2 cellular contexts compared by ENCODE assay signal in the genomic region with DNA sequence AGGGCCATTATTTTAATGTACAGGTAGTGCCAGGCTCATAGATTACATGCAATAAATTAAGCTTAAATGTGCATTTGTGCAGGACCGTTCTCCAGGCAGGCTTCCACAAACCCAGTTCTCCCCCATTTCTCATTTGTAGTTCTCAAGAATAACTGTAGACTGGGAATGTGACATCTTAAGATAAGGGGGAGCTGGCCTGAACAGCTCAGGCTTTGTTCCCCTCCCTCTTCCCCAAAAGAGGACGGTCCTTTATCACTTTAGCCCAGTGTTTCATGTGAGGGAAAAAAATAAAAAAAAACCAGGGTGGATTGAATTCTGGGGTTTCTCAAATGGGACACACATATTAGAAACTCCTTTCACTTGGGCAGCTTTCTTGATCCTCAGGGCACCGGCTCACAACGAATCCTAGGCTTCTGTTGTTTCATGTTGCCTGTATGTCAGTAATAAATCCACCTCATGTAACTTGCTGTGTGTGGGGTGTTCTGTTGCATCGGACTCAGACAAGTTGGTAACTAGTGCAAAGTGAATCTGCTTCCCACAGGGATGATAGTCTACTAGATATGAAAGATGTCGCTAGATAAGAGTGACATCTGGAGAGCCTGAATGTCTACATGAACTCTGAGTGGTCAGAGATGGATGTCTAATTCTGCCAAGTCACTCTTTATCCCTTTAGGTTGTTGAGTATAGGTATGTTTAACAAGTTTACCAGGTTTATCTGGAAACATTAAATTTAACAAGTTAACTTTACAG.
TF ChIP-seq lines count a peak whose summit lies in the region.

No MANE protein-coding gene starts in this region.

TF ChIP-seq in IMR-90, 13 proteins besides CTCF, POLR2A, EP300 and RAD21:
- TF ChIP-seq NFE2L2 (IDR thresholded peaks at IDR 0.05; ENCODE audit: low read depth, low read length) (peak; percentile 18; the same call in 1 of the 2 replicates), RCOR1 (IDR thresholded peaks at IDR 0.05; ENCODE audit: insufficient replicate concordance, low read length) (no peak)

TF ChIP-seq in K562, 482 proteins besides CTCF, POLR2A, EP300 and RAD21 (continues in another document):
- TF ChIP-seq ERF (CRISPR knock-in tag; IDR thresholded peaks at IDR 0.05) (no peak), SMARCA5 (IDR thresholded peaks at IDR 0.05) (no peak), STAG1 (CRISPR knock-in tag; IDR thresholded peaks at IDR 0.05; ENCODE audit: borderline replicate concordance) (no peak), FOXK1 (CRISPR knock-in tag; IDR thresholded peaks at IDR 0.05; ENCODE audit: borderline replicate concordance) (no peak), HMG20A (CRISPR knock-in tag; conservative IDR thresholded peaks at IDR 0.05) (no peak), RCOR1 (IDR thresholded peaks at IDR 0.05; ENCODE audit: borderline replicate concordance in 1 of 2, low read depth in 2 of 2, low read length in 2 of 2) (no peak), NR2F6 (CRISPR knock-in tag; IDR thresholded peaks at IDR 0.05) (no peak), NFIX (CRISPR knock-in tag; IDR thresholded peaks at IDR 0.05; ENCODE audit: low read depth) (no peak), MAFG (tag; conservative IDR thresholded peaks at IDR 0.05) (peak; percentile 61), SLC30A9 (CRISPR knock-in tag; IDR thresholded peaks at IDR 0.05) (no peak), SPI1 (IDR thresholded peaks at IDR 0.05; ENCODE audit: borderline replicate concordance, low read depth, low read length) (0 out of 2 replicates have a peak, but pooled peaks have one; percentile 49), ZNF41 (CRISPR knock-in tag; conservative IDR thresholded peaks at IDR 0.05) (no peak), KLF13 (tag; IDR thresholded peaks at IDR 0.05; ENCODE audit: borderline replicate concordance, low read depth) (no peak), EWSR1 (IDR thresholded peaks at IDR 0.05; ENCODE audit: borderline replicate concordance, low read depth, partially characterized antibody) (no peak), SRSF3 (IDR thresholded peaks at IDR 0.05; ENCODE audit: insufficient read depth, low read length) (no peak), GATAD2A (IDR thresholded peaks at IDR 0.05) (no peak), C11orf30 (IDR thresholded peaks at IDR 0.05; ENCODE audit: low read depth) (peak; percentile 50), SIN3A (IDR thresholded peaks at IDR 0.05; ENCODE audit: borderline replicate concordance in 2 of 2, control insufficient read depth in 1 of 2, low read depth in 2 of 2, low read length in 2 of 2) (no peak), SRSF1 (IDR thresholded peaks at IDR 0.05; ENCODE audit: low read depth, low read length) (no peak), CREB1 (IDR thresholded peaks at IDR 0.05) (no peak), CREB1 (CRISPR knock-in tag; IDR thresholded peaks at IDR 0.05) (no peak), RBM39 (optimal IDR thresholded peaks at IDR 0.05; ENCODE audit: low read depth, low read length) (no peak), TAF1 (IDR thresholded peaks at IDR 0.05; ENCODE audit: control insufficient read depth, extremely low read depth, insufficient read depth, low read length, severe bottlenecking) (no peak)
- TF ChIP-seq, protein P1, sequence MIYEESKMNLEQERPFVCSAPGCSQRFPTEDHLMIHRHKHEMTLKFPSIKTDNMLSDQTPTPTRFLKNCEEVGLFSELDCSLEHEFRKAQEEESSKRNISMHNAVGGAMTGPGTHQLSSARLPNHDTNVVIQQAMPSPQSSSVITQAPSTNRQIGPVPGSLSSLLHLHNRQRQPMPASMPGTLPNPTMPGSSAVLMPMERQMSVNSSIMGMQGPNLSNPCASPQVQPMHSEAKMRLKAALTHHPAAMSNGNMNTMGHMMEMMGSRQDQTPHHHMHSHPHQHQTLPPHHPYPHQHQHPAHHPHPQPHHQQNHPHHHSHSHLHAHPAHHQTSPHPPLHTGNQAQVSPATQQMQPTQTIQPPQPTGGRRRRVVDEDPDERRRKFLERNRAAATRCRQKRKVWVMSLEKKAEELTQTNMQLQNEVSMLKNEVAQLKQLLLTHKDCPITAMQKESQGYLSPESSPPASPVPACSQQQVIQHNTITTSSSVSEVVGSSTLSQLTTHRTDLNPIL (CRISPR knock-in tag; IDR thresholded peaks at IDR 0.05), result no peak
- TF ChIP-seq, protein P2, sequence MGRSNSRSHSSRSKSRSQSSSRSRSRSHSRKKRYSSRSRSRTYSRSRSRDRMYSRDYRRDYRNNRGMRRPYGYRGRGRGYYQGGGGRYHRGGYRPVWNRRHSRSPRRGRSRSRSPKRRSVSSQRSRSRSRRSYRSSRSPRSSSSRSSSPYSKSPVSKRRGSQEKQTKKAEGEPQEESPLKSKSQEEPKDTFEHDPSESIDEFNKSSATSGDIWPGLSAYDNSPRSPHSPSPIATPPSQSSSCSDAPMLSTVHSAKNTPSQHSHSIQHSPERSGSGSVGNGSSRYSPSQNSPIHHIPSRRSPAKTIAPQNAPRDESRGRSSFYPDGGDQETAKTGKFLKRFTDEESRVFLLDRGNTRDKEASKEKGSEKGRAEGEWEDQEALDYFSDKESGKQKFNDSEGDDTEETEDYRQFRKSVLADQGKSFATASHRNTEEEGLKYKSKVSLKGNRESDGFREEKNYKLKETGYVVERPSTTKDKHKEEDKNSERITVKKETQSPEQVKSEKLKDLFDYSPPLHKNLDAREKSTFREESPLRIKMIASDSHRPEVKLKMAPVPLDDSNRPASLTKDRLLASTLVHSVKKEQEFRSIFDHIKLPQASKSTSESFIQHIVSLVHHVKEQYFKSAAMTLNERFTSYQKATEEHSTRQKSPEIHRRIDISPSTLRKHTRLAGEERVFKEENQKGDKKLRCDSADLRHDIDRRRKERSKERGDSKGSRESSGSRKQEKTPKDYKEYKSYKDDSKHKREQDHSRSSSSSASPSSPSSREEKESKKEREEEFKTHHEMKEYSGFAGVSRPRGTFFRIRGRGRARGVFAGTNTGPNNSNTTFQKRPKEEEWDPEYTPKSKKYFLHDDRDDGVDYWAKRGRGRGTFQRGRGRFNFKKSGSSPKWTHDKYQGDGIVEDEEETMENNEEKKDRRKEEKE (IDR thresholded peaks at IDR 0.05; ENCODE audit: borderline replicate concordance in 1 of 2, control insufficient read depth in 1 of 2, low read depth in 2 of 2, low read length in 1 of 2), result no peak
- TF ChIP-seq, protein P3, sequence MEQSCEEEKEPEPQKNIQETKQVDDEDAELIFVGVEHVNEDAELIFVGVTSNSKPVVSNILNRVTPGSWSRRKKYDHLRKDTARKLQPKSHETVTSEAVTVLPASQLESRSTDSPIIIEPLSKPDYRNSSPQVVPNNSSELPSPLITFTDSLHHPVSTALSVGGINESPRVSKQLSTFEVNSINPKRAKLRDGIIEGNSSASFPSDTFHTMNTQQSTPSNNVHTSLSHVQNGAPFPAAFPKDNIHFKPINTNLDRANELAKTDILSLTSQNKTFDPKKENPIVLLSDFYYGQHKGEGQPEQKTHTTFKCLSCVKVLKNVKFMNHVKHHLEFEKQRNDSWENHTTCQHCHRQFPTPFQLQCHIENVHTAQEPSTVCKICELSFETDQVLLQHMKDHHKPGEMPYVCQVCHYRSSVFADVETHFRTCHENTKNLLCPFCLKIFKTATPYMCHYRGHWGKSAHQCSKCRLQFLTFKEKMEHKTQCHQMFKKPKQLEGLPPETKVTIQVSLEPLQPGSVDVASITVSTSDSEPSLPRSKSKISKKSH (CRISPR knock-in tag; IDR thresholded peaks at IDR 0.05), result no peak
- TF ChIP-seq, protein P4, sequence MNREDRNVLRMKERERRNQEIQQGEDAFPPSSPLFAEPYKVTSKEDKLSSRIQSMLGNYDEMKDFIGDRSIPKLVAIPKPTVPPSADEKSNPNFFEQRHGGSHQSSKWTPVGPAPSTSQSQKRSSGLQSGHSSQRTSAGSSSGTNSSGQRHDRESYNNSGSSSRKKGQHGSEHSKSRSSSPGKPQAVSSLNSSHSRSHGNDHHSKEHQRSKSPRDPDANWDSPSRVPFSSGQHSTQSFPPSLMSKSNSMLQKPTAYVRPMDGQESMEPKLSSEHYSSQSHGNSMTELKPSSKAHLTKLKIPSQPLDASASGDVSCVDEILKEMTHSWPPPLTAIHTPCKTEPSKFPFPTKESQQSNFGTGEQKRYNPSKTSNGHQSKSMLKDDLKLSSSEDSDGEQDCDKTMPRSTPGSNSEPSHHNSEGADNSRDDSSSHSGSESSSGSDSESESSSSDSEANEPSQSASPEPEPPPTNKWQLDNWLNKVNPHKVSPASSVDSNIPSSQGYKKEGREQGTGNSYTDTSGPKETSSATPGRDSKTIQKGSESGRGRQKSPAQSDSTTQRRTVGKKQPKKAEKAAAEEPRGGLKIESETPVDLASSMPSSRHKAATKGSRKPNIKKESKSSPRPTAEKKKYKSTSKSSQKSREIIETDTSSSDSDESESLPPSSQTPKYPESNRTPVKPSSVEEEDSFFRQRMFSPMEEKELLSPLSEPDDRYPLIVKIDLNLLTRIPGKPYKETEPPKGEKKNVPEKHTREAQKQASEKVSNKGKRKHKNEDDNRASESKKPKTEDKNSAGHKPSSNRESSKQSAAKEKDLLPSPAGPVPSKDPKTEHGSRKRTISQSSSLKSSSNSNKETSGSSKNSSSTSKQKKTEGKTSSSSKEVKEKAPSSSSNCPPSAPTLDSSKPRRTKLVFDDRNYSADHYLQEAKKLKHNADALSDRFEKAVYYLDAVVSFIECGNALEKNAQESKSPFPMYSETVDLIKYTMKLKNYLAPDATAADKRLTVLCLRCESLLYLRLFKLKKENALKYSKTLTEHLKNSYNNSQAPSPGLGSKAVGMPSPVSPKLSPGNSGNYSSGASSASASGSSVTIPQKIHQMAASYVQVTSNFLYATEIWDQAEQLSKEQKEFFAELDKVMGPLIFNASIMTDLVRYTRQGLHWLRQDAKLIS (CRISPR knock-in tag; IDR thresholded peaks at IDR 0.05), result no peak
- TF ChIP-seq, protein P5, sequence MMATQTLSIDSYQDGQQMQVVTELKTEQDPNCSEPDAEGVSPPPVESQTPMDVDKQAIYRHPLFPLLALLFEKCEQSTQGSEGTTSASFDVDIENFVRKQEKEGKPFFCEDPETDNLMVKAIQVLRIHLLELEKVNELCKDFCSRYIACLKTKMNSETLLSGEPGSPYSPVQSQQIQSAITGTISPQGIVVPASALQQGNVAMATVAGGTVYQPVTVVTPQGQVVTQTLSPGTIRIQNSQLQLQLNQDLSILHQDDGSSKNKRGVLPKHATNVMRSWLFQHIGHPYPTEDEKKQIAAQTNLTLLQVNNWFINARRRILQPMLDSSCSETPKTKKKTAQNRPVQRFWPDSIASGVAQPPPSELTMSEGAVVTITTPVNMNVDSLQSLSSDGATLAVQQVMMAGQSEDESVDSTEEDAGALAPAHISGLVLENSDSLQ (IDR thresholded peaks at IDR 0.05), result peak; percentile 54
- TF ChIP-seq, protein P6, sequence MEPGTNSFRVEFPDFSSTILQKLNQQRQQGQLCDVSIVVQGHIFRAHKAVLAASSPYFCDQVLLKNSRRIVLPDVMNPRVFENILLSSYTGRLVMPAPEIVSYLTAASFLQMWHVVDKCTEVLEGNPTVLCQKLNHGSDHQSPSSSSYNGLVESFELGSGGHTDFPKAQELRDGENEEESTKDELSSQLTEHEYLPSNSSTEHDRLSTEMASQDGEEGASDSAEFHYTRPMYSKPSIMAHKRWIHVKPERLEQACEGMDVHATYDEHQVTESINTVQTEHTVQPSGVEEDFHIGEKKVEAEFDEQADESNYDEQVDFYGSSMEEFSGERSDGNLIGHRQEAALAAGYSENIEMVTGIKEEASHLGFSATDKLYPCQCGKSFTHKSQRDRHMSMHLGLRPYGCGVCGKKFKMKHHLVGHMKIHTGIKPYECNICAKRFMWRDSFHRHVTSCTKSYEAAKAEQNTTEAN (CRISPR knock-in tag; IDR thresholded peaks at IDR 0.05), result no peak
- TF ChIP-seq, protein P7, sequence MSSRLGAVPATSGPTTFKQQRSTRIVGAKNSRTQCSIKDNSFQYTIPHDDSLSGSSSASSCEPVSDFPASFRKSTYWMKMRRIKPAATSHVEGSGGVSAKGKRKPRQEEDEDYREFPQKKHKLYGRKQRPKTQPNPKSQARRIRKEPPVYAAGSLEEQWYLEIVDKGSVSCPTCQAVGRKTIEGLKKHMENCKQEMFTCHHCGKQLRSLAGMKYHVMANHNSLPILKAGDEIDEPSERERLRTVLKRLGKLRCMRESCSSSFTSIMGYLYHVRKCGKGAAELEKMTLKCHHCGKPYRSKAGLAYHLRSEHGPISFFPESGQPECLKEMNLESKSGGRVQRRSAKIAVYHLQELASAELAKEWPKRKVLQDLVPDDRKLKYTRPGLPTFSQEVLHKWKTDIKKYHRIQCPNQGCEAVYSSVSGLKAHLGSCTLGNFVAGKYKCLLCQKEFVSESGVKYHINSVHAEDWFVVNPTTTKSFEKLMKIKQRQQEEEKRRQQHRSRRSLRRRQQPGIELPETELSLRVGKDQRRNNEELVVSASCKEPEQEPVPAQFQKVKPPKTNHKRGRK (tag; IDR thresholded peaks at IDR 0.05), result no peak
- TF ChIP-seq, protein P8, sequence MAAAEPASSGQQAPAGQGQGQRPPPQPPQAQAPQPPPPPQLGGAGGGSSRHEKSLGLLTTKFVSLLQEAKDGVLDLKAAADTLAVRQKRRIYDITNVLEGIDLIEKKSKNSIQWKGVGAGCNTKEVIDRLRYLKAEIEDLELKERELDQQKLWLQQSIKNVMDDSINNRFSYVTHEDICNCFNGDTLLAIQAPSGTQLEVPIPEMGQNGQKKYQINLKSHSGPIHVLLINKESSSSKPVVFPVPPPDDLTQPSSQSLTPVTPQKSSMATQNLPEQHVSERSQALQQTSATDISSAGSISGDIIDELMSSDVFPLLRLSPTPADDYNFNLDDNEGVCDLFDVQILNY (CRISPR knock-in tag; IDR thresholded peaks at IDR 0.05), result no peak
- TF ChIP-seq, protein P9, sequence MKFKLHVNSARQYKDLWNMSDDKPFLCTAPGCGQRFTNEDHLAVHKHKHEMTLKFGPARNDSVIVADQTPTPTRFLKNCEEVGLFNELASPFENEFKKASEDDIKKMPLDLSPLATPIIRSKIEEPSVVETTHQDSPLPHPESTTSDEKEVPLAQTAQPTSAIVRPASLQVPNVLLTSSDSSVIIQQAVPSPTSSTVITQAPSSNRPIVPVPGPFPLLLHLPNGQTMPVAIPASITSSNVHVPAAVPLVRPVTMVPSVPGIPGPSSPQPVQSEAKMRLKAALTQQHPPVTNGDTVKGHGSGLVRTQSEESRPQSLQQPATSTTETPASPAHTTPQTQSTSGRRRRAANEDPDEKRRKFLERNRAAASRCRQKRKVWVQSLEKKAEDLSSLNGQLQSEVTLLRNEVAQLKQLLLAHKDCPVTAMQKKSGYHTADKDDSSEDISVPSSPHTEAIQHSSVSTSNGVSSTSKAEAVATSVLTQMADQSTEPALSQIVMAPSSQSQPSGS (CRISPR knock-in tag; IDR thresholded peaks at IDR 0.05), result no peak
- TF ChIP-seq, protein P10, sequence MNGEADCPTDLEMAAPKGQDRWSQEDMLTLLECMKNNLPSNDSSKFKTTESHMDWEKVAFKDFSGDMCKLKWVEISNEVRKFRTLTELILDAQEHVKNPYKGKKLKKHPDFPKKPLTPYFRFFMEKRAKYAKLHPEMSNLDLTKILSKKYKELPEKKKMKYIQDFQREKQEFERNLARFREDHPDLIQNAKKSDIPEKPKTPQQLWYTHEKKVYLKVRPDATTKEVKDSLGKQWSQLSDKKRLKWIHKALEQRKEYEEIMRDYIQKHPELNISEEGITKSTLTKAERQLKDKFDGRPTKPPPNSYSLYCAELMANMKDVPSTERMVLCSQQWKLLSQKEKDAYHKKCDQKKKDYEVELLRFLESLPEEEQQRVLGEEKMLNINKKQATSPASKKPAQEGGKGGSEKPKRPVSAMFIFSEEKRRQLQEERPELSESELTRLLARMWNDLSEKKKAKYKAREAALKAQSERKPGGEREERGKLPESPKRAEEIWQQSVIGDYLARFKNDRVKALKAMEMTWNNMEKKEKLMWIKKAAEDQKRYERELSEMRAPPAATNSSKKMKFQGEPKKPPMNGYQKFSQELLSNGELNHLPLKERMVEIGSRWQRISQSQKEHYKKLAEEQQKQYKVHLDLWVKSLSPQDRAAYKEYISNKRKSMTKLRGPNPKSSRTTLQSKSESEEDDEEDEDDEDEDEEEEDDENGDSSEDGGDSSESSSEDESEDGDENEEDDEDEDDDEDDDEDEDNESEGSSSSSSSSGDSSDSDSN (IDR thresholded peaks at IDR 0.05; ENCODE audit: borderline replicate concordance in 1 of 2, low read depth in 2 of 2, low read length in 2 of 2), result no peak
